Comparison of ENCODE assay signal across 1 cellular context in the genomic region with DNA sequence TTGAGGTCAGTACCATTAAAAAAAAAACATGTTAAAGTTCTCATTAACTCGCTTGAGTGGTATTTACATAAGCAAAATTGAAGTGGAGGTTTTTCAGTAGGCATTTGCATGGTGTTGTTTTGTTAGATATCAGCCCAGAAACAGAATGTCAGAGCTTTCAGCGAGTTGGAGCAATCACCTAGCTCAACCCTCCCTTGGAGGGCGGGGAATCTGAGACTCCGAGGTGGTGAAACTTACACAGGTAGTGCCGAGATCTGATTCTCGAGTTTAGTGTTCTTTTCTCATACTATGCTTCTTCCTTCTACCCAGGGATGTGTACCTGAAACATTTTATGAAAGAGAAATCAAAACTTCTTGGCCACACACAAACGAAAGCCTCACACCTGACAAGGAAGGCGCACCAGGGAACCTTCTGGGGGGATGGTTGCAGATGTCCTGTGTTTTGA.
TF ChIP-seq lines count a peak whose summit lies in the region.

No MANE protein-coding gene starts in this region.

TF ChIP-seq in GM12878, 131 proteins besides CTCF, POLR2A, EP300 and RAD21 (continued from another document):
- TF ChIP-seq, protein P1, sequence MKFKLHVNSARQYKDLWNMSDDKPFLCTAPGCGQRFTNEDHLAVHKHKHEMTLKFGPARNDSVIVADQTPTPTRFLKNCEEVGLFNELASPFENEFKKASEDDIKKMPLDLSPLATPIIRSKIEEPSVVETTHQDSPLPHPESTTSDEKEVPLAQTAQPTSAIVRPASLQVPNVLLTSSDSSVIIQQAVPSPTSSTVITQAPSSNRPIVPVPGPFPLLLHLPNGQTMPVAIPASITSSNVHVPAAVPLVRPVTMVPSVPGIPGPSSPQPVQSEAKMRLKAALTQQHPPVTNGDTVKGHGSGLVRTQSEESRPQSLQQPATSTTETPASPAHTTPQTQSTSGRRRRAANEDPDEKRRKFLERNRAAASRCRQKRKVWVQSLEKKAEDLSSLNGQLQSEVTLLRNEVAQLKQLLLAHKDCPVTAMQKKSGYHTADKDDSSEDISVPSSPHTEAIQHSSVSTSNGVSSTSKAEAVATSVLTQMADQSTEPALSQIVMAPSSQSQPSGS (IDR thresholded peaks at IDR 0.05; ENCODE audit: low read length) = peak; percentile 40; the same call in 1 of the 2 replicates
- TF ChIP-seq, protein P2, sequence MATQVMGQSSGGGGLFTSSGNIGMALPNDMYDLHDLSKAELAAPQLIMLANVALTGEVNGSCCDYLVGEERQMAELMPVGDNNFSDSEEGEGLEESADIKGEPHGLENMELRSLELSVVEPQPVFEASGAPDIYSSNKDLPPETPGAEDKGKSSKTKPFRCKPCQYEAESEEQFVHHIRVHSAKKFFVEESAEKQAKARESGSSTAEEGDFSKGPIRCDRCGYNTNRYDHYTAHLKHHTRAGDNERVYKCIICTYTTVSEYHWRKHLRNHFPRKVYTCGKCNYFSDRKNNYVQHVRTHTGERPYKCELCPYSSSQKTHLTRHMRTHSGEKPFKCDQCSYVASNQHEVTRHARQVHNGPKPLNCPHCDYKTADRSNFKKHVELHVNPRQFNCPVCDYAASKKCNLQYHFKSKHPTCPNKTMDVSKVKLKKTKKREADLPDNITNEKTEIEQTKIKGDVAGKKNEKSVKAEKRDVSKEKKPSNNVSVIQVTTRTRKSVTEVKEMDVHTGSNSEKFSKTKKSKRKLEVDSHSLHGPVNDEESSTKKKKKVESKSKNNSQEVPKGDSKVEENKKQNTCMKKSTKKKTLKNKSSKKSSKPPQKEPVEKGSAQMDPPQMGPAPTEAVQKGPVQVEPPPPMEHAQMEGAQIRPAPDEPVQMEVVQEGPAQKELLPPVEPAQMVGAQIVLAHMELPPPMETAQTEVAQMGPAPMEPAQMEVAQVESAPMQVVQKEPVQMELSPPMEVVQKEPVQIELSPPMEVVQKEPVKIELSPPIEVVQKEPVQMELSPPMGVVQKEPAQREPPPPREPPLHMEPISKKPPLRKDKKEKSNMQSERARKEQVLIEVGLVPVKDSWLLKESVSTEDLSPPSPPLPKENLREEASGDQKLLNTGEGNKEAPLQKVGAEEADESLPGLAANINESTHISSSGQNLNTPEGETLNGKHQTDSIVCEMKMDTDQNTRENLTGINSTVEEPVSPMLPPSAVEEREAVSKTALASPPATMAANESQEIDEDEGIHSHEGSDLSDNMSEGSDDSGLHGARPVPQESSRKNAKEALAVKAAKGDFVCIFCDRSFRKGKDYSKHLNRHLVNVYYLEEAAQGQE (IDR thresholded peaks at IDR 0.05; ENCODE audit: low read depth, low read length) = no peak
- TF ChIP-seq ETV6 (conservative IDR thresholded peaks at IDR 0.05 in 1 of 2, IDR thresholded peaks at IDR 0.05 in 1 of 2; ENCODE audit: borderline replicate concordance in 1 of 2, low read depth in 1 of 2) (peak in 1 of 2 experiments; percentile 18; a peak in 1 of 4 replicates), ZNF217 (IDR thresholded peaks at IDR 0.05) (no peak), SMAD5 (IDR thresholded peaks at IDR 0.05; ENCODE audit: low read depth) (no peak), CBX5 (IDR thresholded peaks at IDR 0.05; ENCODE audit: low read depth) (no peak), SPI1 (IDR thresholded peaks at IDR 0.05; ENCODE audit: borderline replicate concordance, insufficient read depth, low read depth, low read length) (no peak), JUNB (IDR thresholded peaks at IDR 0.05) (peak; percentile 26; the same call in 1 of the 2 replicates), NR2C2 (IDR thresholded peaks at IDR 0.05; ENCODE audit: borderline replicate concordance, control insufficient read depth, insufficient read length, low read depth) (no peak), SMC3 (IDR thresholded peaks at IDR 0.05; ENCODE audit: borderline replicate concordance, low read length) (no peak), RAD51 (IDR thresholded peaks at IDR 0.05) (0 out of 2 replicates have a peak, but pooled peaks have one; percentile 23), PML (IDR thresholded peaks at IDR 0.05; ENCODE audit: low read length) (no peak), ZNF622 (IDR thresholded peaks at IDR 0.05) (no peak), ZBED1 (IDR thresholded peaks at IDR 0.05; ENCODE audit: borderline replicate concordance) (no peak), GABPA (IDR thresholded peaks at IDR 0.05; ENCODE audit: low read depth) (no peak), PAX5 (IDR thresholded peaks at IDR 0.05; ENCODE audit: borderline replicate concordance, low read depth, low read length) (no peak), POLR2AphosphoS5 (IDR thresholded peaks at IDR 0.05; ENCODE audit: low read length) (0 out of 2 replicates have a peak, but pooled peaks have one; percentile 11), TCF3 (IDR thresholded peaks at IDR 0.05; ENCODE audit: borderline replicate concordance, insufficient read depth, low read depth, low read length) (no peak), EED (IDR thresholded peaks at IDR 0.05; ENCODE audit: low read depth) (0 out of 2 replicates have a peak, but pooled peaks have one; percentile 29)
- TF ChIP-seq, protein P3, sequence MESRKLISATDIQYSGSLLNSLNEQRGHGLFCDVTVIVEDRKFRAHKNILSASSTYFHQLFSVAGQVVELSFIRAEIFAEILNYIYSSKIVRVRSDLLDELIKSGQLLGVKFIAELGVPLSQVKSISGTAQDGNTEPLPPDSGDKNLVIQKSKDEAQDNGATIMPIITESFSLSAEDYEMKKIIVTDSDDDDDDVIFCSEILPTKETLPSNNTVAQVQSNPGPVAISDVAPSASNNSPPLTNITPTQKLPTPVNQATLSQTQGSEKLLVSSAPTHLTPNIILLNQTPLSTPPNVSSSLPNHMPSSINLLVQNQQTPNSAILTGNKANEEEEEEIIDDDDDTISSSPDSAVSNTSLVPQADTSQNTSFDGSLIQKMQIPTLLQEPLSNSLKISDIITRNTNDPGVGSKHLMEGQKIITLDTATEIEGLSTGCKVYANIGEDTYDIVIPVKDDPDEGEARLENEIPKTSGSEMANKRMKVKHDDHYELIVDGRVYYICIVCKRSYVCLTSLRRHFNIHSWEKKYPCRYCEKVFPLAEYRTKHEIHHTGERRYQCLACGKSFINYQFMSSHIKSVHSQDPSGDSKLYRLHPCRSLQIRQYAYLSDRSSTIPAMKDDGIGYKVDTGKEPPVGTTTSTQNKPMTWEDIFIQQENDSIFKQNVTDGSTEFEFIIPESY (IDR thresholded peaks at IDR 0.05) = no peak
- TF ChIP-seq, protein P4, sequence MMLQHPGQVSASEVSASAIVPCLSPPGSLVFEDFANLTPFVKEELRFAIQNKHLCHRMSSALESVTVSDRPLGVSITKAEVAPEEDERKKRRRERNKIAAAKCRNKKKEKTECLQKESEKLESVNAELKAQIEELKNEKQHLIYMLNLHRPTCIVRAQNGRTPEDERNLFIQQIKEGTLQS (IDR thresholded peaks at IDR 0.05; ENCODE audit: borderline replicate concordance, extremely low read depth, low read depth, low read length) = no peak
- TF ChIP-seq, protein P5, sequence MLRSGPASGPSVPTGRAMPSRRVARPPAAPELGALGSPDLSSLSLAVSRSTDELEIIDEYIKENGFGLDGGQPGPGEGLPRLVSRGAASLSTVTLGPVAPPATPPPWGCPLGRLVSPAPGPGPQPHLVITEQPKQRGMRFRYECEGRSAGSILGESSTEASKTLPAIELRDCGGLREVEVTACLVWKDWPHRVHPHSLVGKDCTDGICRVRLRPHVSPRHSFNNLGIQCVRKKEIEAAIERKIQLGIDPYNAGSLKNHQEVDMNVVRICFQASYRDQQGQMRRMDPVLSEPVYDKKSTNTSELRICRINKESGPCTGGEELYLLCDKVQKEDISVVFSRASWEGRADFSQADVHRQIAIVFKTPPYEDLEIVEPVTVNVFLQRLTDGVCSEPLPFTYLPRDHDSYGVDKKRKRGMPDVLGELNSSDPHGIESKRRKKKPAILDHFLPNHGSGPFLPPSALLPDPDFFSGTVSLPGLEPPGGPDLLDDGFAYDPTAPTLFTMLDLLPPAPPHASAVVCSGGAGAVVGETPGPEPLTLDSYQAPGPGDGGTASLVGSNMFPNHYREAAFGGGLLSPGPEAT (IDR thresholded peaks at IDR 0.05; ENCODE audit: low read depth) = 0 out of 2 replicates have a peak, but pooled peaks have one; percentile 31
TF ChIP-seq in GM12878: peak in this region for 8.
